ENCODE assay signal across 1 cellular context in genomic region chr1:16206547-16207317, GRCh38.
A peak's percentile ranks its signal among the peaks of the same experiment; 100 is the strongest.
TF ChIP-seq lines count a peak whose summit lies in the region.

No MANE protein-coding gene starts in this region.

TF ChIP-seq in WTC11, 78 proteins besides CTCF, POLR2A, EP300 and RAD21 (continued from another document):
- TF ChIP-seq, protein P1, sequence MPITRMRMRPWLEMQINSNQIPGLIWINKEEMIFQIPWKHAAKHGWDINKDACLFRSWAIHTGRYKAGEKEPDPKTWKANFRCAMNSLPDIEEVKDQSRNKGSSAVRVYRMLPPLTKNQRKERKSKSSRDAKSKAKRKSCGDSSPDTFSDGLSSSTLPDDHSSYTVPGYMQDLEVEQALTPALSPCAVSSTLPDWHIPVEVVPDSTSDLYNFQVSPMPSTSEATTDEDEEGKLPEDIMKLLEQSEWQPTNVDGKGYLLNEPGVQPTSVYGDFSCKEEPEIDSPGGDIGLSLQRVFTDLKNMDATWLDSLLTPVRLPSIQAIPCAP (CRISPR knock-in tag; IDR thresholded peaks at IDR 0.05), result no peak
- TF ChIP-seq AR (CRISPR knock-in tag; IDR thresholded peaks at IDR 0.05), result no peak
- no peak for TF ChIP-seq TEAD4 (CRISPR knock-in tag; IDR thresholded peaks at IDR 0.05)
- TF ChIP-seq FOXK1 (CRISPR knock-in tag; IDR thresholded peaks at IDR 0.05), result peak; percentile 70; the same call in 1 of the 2 replicates
- no peak for TF ChIP-seq CREB1 (CRISPR knock-in tag; IDR thresholded peaks at IDR 0.05)
- 0 out of 2 replicates have a peak, but pooled peaks have one; percentile 41 for TF ChIP-seq ELF4 (CRISPR knock-in tag; IDR thresholded peaks at IDR 0.05; ENCODE audit: low read depth)
- 0 out of 2 replicates have a peak, but pooled peaks have one; percentile 58 for TF ChIP-seq FOXP4 (CRISPR knock-in tag; IDR thresholded peaks at IDR 0.05)
- TF ChIP-seq RELA (CRISPR knock-in tag; IDR thresholded peaks at IDR 0.05; ENCODE audit: borderline replicate concordance), result no peak
- TF ChIP-seq SP1 (CRISPR knock-in tag; conservative IDR thresholded peaks at IDR 0.05), result peak; percentile 71
- TF ChIP-seq TCF7 (CRISPR knock-in tag; IDR thresholded peaks at IDR 0.05; ENCODE audit: low read depth), result no peak
- TF ChIP-seq SMAD3 (CRISPR knock-in tag; IDR thresholded peaks at IDR 0.05; ENCODE audit: borderline replicate concordance), result peak; percentile 31; the same call in 1 of the 2 replicates
- no peak for TF ChIP-seq ZNF396 (CRISPR knock-in tag; IDR thresholded peaks at IDR 0.05; ENCODE audit: borderline replicate concordance)
- peak; percentile 83; the same call in 1 of the 2 replicates for TF ChIP-seq E2F5 (CRISPR knock-in tag; IDR thresholded peaks at IDR 0.05)
- no peak for TF ChIP-seq NFYB (CRISPR knock-in tag; conservative IDR thresholded peaks at IDR 0.05; ENCODE audit: low read depth)
- TF ChIP-seq, protein P2, sequence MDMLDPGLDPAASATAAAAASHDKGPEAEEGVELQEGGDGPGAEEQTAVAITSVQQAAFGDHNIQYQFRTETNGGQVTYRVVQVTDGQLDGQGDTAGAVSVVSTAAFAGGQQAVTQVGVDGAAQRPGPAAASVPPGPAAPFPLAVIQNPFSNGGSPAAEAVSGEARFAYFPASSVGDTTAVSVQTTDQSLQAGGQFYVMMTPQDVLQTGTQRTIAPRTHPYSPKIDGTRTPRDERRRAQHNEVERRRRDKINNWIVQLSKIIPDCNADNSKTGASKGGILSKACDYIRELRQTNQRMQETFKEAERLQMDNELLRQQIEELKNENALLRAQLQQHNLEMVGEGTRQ (CRISPR knock-in tag; IDR thresholded peaks at IDR 0.05), result no peak
- no peak for TF ChIP-seq ZNF281 (CRISPR knock-in tag; IDR thresholded peaks at IDR 0.05)
- no peak for TF ChIP-seq GRHL2 (CRISPR knock-in tag; IDR thresholded peaks at IDR 0.05; ENCODE audit: insufficient replicate concordance, severe bottlenecking)
- TF ChIP-seq ZNF138 (CRISPR knock-in tag; conservative IDR thresholded peaks at IDR 0.05), result no peak
- no peak for TF ChIP-seq ZBTB21 (CRISPR knock-in tag; IDR thresholded peaks at IDR 0.05; ENCODE audit: borderline replicate concordance)
- TF ChIP-seq ZNF232 (CRISPR knock-in tag; IDR thresholded peaks at IDR 0.05), result peak; percentile 80; the same call in 1 of the 2 replicates
- TF ChIP-seq NFE2L1 (CRISPR knock-in tag; IDR thresholded peaks at IDR 0.05), result no peak
- TF ChIP-seq TP53 (CRISPR knock-in tag; IDR thresholded peaks at IDR 0.05), result 0 out of 2 replicates have a peak, but pooled peaks have one; percentile 41
- TF ChIP-seq OVOL2 (CRISPR knock-in tag; IDR thresholded peaks at IDR 0.05; ENCODE audit: borderline replicate concordance), result no peak
- TF ChIP-seq FOXP1 (CRISPR knock-in tag; IDR thresholded peaks at IDR 0.05; ENCODE audit: borderline replicate concordance), result no peak; the same call in 1 of the 2 replicates
- TF ChIP-seq, protein P3, sequence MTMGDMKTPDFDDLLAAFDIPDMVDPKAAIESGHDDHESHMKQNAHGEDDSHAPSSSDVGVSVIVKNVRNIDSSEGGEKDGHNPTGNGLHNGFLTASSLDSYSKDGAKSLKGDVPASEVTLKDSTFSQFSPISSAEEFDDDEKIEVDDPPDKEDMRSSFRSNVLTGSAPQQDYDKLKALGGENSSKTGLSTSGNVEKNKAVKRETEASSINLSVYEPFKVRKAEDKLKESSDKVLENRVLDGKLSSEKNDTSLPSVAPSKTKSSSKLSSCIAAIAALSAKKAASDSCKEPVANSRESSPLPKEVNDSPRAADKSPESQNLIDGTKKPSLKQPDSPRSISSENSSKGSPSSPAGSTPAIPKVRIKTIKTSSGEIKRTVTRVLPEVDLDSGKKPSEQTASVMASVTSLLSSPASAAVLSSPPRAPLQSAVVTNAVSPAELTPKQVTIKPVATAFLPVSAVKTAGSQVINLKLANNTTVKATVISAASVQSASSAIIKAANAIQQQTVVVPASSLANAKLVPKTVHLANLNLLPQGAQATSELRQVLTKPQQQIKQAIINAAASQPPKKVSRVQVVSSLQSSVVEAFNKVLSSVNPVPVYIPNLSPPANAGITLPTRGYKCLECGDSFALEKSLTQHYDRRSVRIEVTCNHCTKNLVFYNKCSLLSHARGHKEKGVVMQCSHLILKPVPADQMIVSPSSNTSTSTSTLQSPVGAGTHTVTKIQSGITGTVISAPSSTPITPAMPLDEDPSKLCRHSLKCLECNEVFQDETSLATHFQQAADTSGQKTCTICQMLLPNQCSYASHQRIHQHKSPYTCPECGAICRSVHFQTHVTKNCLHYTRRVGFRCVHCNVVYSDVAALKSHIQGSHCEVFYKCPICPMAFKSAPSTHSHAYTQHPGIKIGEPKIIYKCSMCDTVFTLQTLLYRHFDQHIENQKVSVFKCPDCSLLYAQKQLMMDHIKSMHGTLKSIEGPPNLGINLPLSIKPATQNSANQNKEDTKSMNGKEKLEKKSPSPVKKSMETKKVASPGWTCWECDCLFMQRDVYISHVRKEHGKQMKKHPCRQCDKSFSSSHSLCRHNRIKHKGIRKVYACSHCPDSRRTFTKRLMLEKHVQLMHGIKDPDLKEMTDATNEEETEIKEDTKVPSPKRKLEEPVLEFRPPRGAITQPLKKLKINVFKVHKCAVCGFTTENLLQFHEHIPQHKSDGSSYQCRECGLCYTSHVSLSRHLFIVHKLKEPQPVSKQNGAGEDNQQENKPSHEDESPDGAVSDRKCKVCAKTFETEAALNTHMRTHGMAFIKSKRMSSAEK (CRISPR knock-in tag; IDR thresholded peaks at IDR 0.05; ENCODE audit: borderline replicate concordance), result no peak
- no peak for TF ChIP-seq RORB (CRISPR knock-in tag; IDR thresholded peaks at IDR 0.05)
- no peak for TF ChIP-seq ETV6 (CRISPR knock-in tag; IDR thresholded peaks at IDR 0.05)
- TF ChIP-seq ATF1 (CRISPR knock-in tag; IDR thresholded peaks at IDR 0.05), result 0 out of 2 replicates have a peak, but pooled peaks have one; percentile 61
- TF ChIP-seq ZNF219 (CRISPR knock-in tag; IDR thresholded peaks at IDR 0.05; ENCODE audit: borderline replicate concordance), result no peak
- TF ChIP-seq GABPB1 (CRISPR knock-in tag; IDR thresholded peaks at IDR 0.05), result no peak
- no peak for TF ChIP-seq CREM (CRISPR knock-in tag; IDR thresholded peaks at IDR 0.05)
- TF ChIP-seq EMX1 (CRISPR knock-in tag; IDR thresholded peaks at IDR 0.05), result no peak
- TF ChIP-seq FOXJ3 (CRISPR knock-in tag; IDR thresholded peaks at IDR 0.05; ENCODE audit: borderline replicate concordance), result no peak
- 0 out of 2 replicates have a peak, but pooled peaks have one; percentile 1 for TF ChIP-seq NFATC4 (CRISPR knock-in tag; IDR thresholded peaks at IDR 0.05)
- TF ChIP-seq, protein P4, sequence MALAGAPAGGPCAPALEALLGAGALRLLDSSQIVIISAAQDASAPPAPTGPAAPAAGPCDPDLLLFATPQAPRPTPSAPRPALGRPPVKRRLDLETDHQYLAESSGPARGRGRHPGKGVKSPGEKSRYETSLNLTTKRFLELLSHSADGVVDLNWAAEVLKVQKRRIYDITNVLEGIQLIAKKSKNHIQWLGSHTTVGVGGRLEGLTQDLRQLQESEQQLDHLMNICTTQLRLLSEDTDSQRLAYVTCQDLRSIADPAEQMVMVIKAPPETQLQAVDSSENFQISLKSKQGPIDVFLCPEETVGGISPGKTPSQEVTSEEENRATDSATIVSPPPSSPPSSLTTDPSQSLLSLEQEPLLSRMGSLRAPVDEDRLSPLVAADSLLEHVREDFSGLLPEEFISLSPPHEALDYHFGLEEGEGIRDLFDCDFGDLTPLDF (CRISPR knock-in tag; IDR thresholded peaks at IDR 0.05), result no peak
- TF ChIP-seq, protein P5, sequence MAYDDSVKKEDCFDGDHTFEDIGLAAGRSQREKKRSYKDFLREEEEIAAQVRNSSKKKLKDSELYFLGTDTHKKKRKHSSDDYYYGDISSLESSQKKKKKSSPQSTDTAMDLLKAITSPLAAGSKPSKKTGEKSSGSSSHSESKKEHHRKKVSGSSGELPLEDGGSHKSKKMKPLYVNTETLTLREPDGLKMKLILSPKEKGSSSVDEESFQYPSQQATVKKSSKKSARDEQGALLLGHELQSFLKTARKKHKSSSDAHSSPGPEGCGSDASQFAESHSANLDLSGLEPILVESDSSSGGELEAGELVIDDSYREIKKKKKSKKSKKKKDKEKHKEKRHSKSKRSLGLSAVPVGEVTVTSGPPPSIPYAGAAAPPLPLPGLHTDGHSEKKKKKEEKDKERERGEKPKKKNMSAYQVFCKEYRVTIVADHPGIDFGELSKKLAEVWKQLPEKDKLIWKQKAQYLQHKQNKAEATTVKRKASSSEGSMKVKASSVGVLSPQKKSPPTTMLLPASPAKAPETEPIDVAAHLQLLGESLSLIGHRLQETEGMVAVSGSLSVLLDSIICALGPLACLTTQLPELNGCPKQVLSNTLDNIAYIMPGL (CRISPR knock-in tag; IDR thresholded peaks at IDR 0.05), result peak; percentile 59
- TF ChIP-seq ZNF512 (CRISPR knock-in tag; IDR thresholded peaks at IDR 0.05; ENCODE audit: borderline replicate concordance), result no peak
